22 cellular contexts compared by ENCODE assay signal in the genomic region with DNA sequence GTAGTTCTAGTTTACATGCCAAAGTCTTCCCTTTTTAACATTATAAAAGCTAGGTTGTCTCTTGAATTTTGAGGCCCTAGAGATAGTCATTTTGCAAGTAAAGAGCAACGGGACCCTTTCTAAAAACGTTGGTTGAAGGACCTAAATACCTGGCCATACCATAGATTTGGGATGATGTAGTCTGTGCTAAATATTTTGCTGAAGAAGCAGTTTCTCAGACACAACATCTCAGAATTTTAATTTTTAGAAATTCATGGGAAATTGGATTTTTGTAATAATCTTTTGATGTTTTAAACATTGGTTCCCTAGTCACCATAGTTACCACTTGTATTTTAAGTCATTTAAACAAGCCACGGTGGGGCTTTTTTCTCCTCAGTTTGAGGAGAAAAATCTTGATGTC.
"Had no signal": no experiment of that assay in that cellular context is flagged by ENCODE, and none has a peak within 500 bp of the region (broad histone marks: within the 10 kb centered on the region; RNA-seq: fewer than 3 reads in every experiment).

No MANE protein-coding gene starts in this region.

- H3K9me3 ChIP-seq: SK-N-SH had no signal

- ATAC-seq: Panc1, PC-3, T-cell had no signal

- H3K4me2 ChIP-seq: SK-N-SH had no signal

- H3K27ac ChIP-seq: RWPE1 had no signal

- DNase-seq: Karpas-422, KG1, MM.1S, NCI-H1092 treated with DMSO at 0.1 percent for 48 hours, NCI-H1417, NCI-H1436 treated with DMSO at 0.1 percent for 48 hours, NCI-H1694, NCI-H187 treated with DMSO at 0.1 percent for 48 hours, NCI-H2029 treated with DMSO at 0.1 percent for 48 hours, NCI-H226, NCI-H446, NCI-H510A, NCI-H524 treated with DMSO at 0.1 percent for 48 hours, NCI-H69, NCI-H774, PC-3, SHP77, SK-N-SH, SW 1271, T-cell had no signal

- H3K9ac ChIP-seq: SK-N-SH had no signal
